Comparison of ENCODE assay signal across 1 cellular context in genomic region chr6:170306324-170307079, GRCh38.
TF ChIP-seq lines count a peak whose summit lies in the region.

FAM120B (plus strand) TSS chr6:170306758; CDS start chr6:170317391, 10,633 bp downstream.

TF ChIP-seq in K562, 482 proteins besides CTCF, POLR2A, EP300 and RAD21 (continued from another document and continues in another):
- TF ChIP-seq ZBTB26 (CRISPR knock-in tag; IDR thresholded peaks at IDR 0.05): peak; percentile 30; the same call in 1 of the 2 replicates
- peak; percentile 98 for TF ChIP-seq MEIS2 (IDR thresholded peaks at IDR 0.05; ENCODE audit: partially characterized antibody)
- TF ChIP-seq CCNT2 (IDR thresholded peaks at IDR 0.05; ENCODE audit: borderline replicate concordance, extremely low read depth, insufficient read length, low read depth, low read length): peak; percentile 86
- peak in 1 of 2 experiments; percentile 66; a peak in 2 of 4 replicates for TF ChIP-seq UBTF (IDR thresholded peaks at IDR 0.05; ENCODE audit: borderline replicate concordance in 1 of 2, low read depth in 2 of 2, low read length in 2 of 2)
- no peak for TF ChIP-seq KLF16 (IDR thresholded peaks at IDR 0.05)
- 0 out of 2 replicates have a peak, but pooled peaks have one; percentile 26 for TF ChIP-seq HDAC8 (tag; IDR thresholded peaks at IDR 0.05)
- TF ChIP-seq FOSL1 (tag; conservative IDR thresholded peaks at IDR 0.05): no peak
- TF ChIP-seq NR2C1 (IDR thresholded peaks at IDR 0.05): peak; percentile 85
- TF ChIP-seq NR2C1 (tag; IDR thresholded peaks at IDR 0.05): peak; percentile 82; the same call in 1 of the 2 replicates
- TF ChIP-seq PYGO2 (tag; IDR thresholded peaks at IDR 0.05): no peak
- TF ChIP-seq GATA2 (CRISPR knock-in tag; IDR thresholded peaks at IDR 0.05): no peak
- peak; percentile 82; the same call in 1 of the 2 replicates for TF ChIP-seq POLR2AphosphoS2 (IDR thresholded peaks at IDR 0.05; ENCODE audit: low read length)
- peak; percentile 58 for TF ChIP-seq VEZF1 (CRISPR knock-in tag; IDR thresholded peaks at IDR 0.05)
- no peak for TF ChIP-seq TSHZ1 (CRISPR knock-in tag; IDR thresholded peaks at IDR 0.05)
- peak; percentile 77; the same call in 1 of the 2 replicates for TF ChIP-seq ZNF511 (CRISPR knock-in tag; IDR thresholded peaks at IDR 0.05)
- TF ChIP-seq ZFP91 (CRISPR knock-in tag; IDR thresholded peaks at IDR 0.05): no peak
- TF ChIP-seq ARID2 (IDR thresholded peaks at IDR 0.05): peak; percentile 37; the same call in 1 of the 2 replicates
- no peak for TF ChIP-seq ZNF589 (CRISPR knock-in tag; IDR thresholded peaks at IDR 0.05; ENCODE audit: low read depth)
- TF ChIP-seq ZBED1 (IDR thresholded peaks at IDR 0.05): peak; percentile 54; the same call in 1 of the 2 replicates
- peak; percentile 24; the same call in 1 of the 2 replicates for TF ChIP-seq DMBX1 (CRISPR knock-in tag; IDR thresholded peaks at IDR 0.05; ENCODE audit: borderline replicate concordance)
- TF ChIP-seq RBM34 (IDR thresholded peaks at IDR 0.05; ENCODE audit: borderline replicate concordance, insufficient read depth, low read length): 0 out of 2 replicates have a peak, but pooled peaks have one; percentile 92
- TF ChIP-seq ATF6 (CRISPR knock-in tag; IDR thresholded peaks at IDR 0.05): peak; percentile 18; the same call in 1 of the 2 replicates
- no peak for TF ChIP-seq PCBP1 (IDR thresholded peaks at IDR 0.05; ENCODE audit: low read depth, low read length, poor library complexity, severe bottlenecking)
- TF ChIP-seq NFIC (IDR thresholded peaks at IDR 0.05): peak; percentile 60; the same call in 1 of the 2 replicates
- no peak for TF ChIP-seq ZNF764 (CRISPR knock-in tag; IDR thresholded peaks at IDR 0.05; ENCODE audit: low read depth)
- 0 out of 2 replicates have a peak, but pooled peaks have one; percentile 4 for TF ChIP-seq TCF15 (CRISPR knock-in tag; IDR thresholded peaks at IDR 0.05)
- peak; percentile 83 for TF ChIP-seq PML (IDR thresholded peaks at IDR 0.05; ENCODE audit: low read length)
- peak; percentile 97 for TF ChIP-seq CXXC5 (CRISPR knock-in tag; IDR thresholded peaks at IDR 0.05)
- peak; percentile 82 for TF ChIP-seq CREM (IDR thresholded peaks at IDR 0.05; ENCODE audit: low read depth)
- 0 out of 2 replicates have a peak, but pooled peaks have one; percentile 78 for TF ChIP-seq PHB (CRISPR knock-in tag; IDR thresholded peaks at IDR 0.05)
- TF ChIP-seq OTX1 (CRISPR knock-in tag; IDR thresholded peaks at IDR 0.05): peak; percentile 72; the same call in 1 of the 2 replicates
- no peak for TF ChIP-seq ZNF695 (CRISPR knock-in tag; IDR thresholded peaks at IDR 0.05)
- TF ChIP-seq RAD51 (IDR thresholded peaks at IDR 0.05; ENCODE audit: borderline replicate concordance, low read depth): no peak
- no peak for TF ChIP-seq IRF9 (tag; IDR thresholded peaks at IDR 0.05)
- TF ChIP-seq SPI1 (IDR thresholded peaks at IDR 0.05; ENCODE audit: borderline replicate concordance, low read depth, low read length): peak; percentile 96
- TF ChIP-seq SMARCA5 (IDR thresholded peaks at IDR 0.05): no peak
- TF ChIP-seq TSC22D4 (tag; IDR thresholded peaks at IDR 0.05): no peak
- peak; percentile 100 for TF ChIP-seq PHF8 (IDR thresholded peaks at IDR 0.05; ENCODE audit: borderline replicate concordance, low read length)
- TF ChIP-seq POLR3A (IDR thresholded peaks at IDR 0.05; ENCODE audit: borderline replicate concordance, extremely low read depth, insufficient read depth, insufficient read length): no peak
- TF ChIP-seq TCF3 (CRISPR knock-in tag; IDR thresholded peaks at IDR 0.05): no peak
- TF ChIP-seq CBFA2T3 (IDR thresholded peaks at IDR 0.05): no peak
- peak; percentile 65; the same call in 1 of the 2 replicates for TF ChIP-seq ZNF431 (CRISPR knock-in tag; IDR thresholded peaks at IDR 0.05)
- peak; percentile 44; the same call in 1 of the 2 replicates for TF ChIP-seq BCOR (IDR thresholded peaks at IDR 0.05)
- peak; percentile 87; a peak in 2 of 4 replicates for TF ChIP-seq SIN3A (IDR thresholded peaks at IDR 0.05; ENCODE audit: borderline replicate concordance in 2 of 2, control insufficient read depth in 1 of 2, low read depth in 2 of 2, low read length in 2 of 2)
- TF ChIP-seq EP400 (IDR thresholded peaks at IDR 0.05): peak; percentile 89
- no peak for TF ChIP-seq ZNF766 (CRISPR knock-in tag; conservative IDR thresholded peaks at IDR 0.05)
- peak; percentile 67 to 79 for TF ChIP-seq MAZ (CRISPR knock-in tag; conservative IDR thresholded peaks at IDR 0.05 in 1 of 2, IDR thresholded peaks at IDR 0.05 in 1 of 2)
- peak; percentile 14; the same call in 1 of the 2 replicates for TF ChIP-seq RNF2 (IDR thresholded peaks at IDR 0.05)
- TF ChIP-seq TBL1XR1 (IDR thresholded peaks at IDR 0.05; ENCODE audit: low read length in 2 of 2): no peak; a peak in 1 of 4 replicates
- no peak for TF ChIP-seq NR4A1 (CRISPR knock-in tag; IDR thresholded peaks at IDR 0.05)
- no peak for TF ChIP-seq NR4A1 (tag; IDR thresholded peaks at IDR 0.05)
- TF ChIP-seq CREB1 (IDR thresholded peaks at IDR 0.05): peak; percentile 72
- peak; percentile 78 for TF ChIP-seq CREB1 (CRISPR knock-in tag; IDR thresholded peaks at IDR 0.05)
- peak; percentile 81; the same call in 1 of the 2 replicates for TF ChIP-seq ZNF165 (CRISPR knock-in tag; IDR thresholded peaks at IDR 0.05; ENCODE audit: borderline replicate concordance)
- peak; percentile 83 for TF ChIP-seq NKRF (IDR thresholded peaks at IDR 0.05; ENCODE audit: borderline replicate concordance)
